Comparison of ENCODE assay signal across 13 cellular contexts in the genomic region with DNA sequence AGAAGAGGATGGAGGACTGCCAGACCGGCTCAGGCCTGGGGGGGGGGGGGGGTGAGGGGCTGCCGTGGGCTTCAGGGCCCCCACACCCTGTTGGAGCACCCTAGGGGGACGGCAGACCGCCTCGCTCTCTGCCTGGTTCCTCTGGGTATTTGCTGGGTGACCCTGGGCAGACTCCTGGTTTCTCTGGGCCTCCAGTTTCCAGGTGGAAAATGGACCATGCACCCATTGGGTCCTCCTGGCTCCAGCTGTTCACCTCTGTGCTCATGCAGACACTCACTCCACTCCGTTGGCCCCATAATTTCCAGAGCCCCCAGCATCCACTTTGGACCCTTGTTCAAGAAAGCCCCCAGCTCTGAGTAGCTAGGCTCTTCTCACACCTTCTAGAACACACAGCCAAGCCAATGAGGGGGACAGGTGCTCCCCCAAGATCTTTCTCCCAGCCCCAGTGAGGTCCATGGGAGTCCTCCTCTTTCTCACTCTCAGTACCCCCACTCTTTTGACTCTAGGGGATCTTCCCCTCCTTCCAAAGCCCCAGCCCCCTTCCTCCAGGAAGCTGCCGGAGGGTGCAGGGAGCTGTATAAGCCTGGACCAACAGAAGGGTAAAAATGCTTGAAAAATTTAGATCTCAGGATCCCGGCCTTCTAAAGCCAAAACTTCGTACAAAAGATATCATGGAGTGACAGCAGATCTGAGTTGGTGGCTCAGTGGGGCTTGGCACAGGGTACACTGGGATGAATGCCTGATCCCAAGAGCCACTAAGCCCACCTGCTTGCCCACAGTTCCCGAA.
A peak's percentile ranks its signal among the peaks of the same experiment; 100 is the strongest.
DNase-seq lines count a peak whose midpoint lies in the region; ATAC-seq and TF ChIP-seq lines count a peak whose summit lies in the region.
"Had no signal": no experiment of that assay in that cellular context is flagged by ENCODE, and none has a peak within 500 bp of the region (broad histone marks: within the 10 kb centered on the region; RNA-seq: fewer than 3 reads in every experiment).

No MANE protein-coding gene starts in this region.

- H3K9me3 ChIP-seq in colonic mucosa = no peaks in the 10 kb centered on the region
- H3K9me3 ChIP-seq in lung (ENCODE audit: control insufficient read depth in 2 of 2, insufficient read depth in 1 of 2, low read length in 1 of 2) = peaks cover 0 to 11% of the 10 kb centered on the region in 2 donors
- H3K9me3 ChIP-seq: lower lobe of right lung, vagina had no signal

- no peaks in the 10 kb centered on the region for H3K4me1 ChIP-seq in colonic mucosa
- H3K4me1 ChIP-seq in lung (ENCODE audit: control insufficient read depth in 2 of 2, insufficient read depth in 2 of 2, low read length in 2 of 2) = no peaks in the 10 kb centered on the region

- WGBS in lung, 2 donors = 74 to 79% methylated on average over 10 of the region's 10 CpGs

- H3K27me3 ChIP-seq in H7 (ENCODE audit: control insufficient read depth, insufficient read depth, low read length) = peaks cover 5% of the 10 kb centered on the region
- peaks cover 23% of the 10 kb centered on the region for H3K27me3 ChIP-seq in colonic mucosa
- peaks cover 11% of the 10 kb centered on the region for H3K27me3 ChIP-seq in lung (ENCODE audit: control insufficient read depth, insufficient read depth)
- H3K27me3 ChIP-seq: vagina had no signal

- no peak for TF ChIP-seq CTCF in colonic mucosa (IDR thresholded peaks at IDR 0.05)
- no peak for TF ChIP-seq CTCF in lung (IDR thresholded peaks at IDR 0.05; ENCODE audit: control extremely low read depth, extremely low read depth)

- intact Hi-C loops in colonic mucosa (cut with DNase I) = no loop called here

- no peaks in the 10 kb centered on the region for H3K36me3 ChIP-seq in H7 (replicated peaks; ENCODE audit: control insufficient read depth, insufficient read depth, low read length)
- no peaks in the 10 kb centered on the region for H3K36me3 ChIP-seq in colonic mucosa
- no peaks in the 10 kb centered on the region for H3K36me3 ChIP-seq in lung (ENCODE audit: control insufficient read depth in 2 of 2, insufficient read depth in 2 of 2, low read length in 2 of 2)
- H3K36me3 ChIP-seq: gastroesophageal sphincter, lower lobe of right lung, vagina had no signal

- H3K4me3 ChIP-seq in H7 (ENCODE audit: insufficient read depth, low read depth, low read length) (peak overlapping the region; percentile 37; the same call in 1 of the 2 replicates), colonic mucosa (no peak overlapping the region), lung (no peak overlapping the region)
- H3K4me3 ChIP-seq: lower lobe of right lung had no signal

- H3K27ac ChIP-seq in colonic mucosa = no peak overlapping the region
- H3K27ac ChIP-seq in lung (ENCODE audit: low read depth in 1 of 2, low read length in 1 of 2) = no peak overlapping the region
- H3K27ac ChIP-seq: gastroesophageal sphincter, lower lobe of right lung, vagina had no signal

- ATAC-seq in lung (ENCODE audit: insufficient read depth, low FRiP score) (no peak), HG02763 (IDR thresholded peaks at IDR 0.05; ENCODE audit: unreplicated experiment) (no peak)
- ATAC-seq: activated naive CD8-positive, alpha-beta T cell treated with anti-CD3 and anti-CD28 coated beads, Interleukin-2, amount 50 U/mL, for 24 hours; gastroesophageal sphincter; lower lobe of right lung had no signal

- no peak overlapping the region for H3K9ac ChIP-seq in colonic mucosa (ENCODE audit: low read depth in 2 of 2, low read length in 2 of 2)

- DNase-seq in H7 (no peak), colonic mucosa (peak; percentile 12), lung (ENCODE audit: low spot score) (peak; percentile 1), putamen (ENCODE audit: low spot score) (no peak), SW480 (ENCODE audit: low spot score) (no peak)
- DNase-seq in stimulated activated CD8-positive, alpha-beta memory T cell treated with anti-CD3 and anti-CD28 coated beads, Interleukin-4, amount 100 ng/mL, for 48 hours = peak; percentile 14
- DNase-seq: GDM1; lower lobe of right lung; stimulated activated naive CD4-positive, alpha-beta T cell treated with Interleukin-2 at 50 U/mL for 16 hours had no signal

Comparison
In these comparisons a context has a peak if more than half of its experiments do, and no peak if none do; other contexts are left out.
1. DNase-seq: peak in colonic mucosa (single experiment), lung (single experiment) and stimulated activated CD8-positive, alpha-beta memory T cell treated with anti-CD3 and anti-CD28 coated beads, Interleukin-4, amount 100 ng/mL, for 48 hours (single experiment); none in H7 (single experiment), putamen (single experiment) and SW480 (single experiment).